Comparison of ENCODE assay signal across 20 cellular contexts in genomic region chr7:157825325-157825724, GRCh38.
DNase-seq lines count a peak whose midpoint lies in the region; ATAC-seq and TF ChIP-seq lines count a peak whose summit lies in the region.
"Had no signal": no experiment of that assay in that cellular context is flagged by ENCODE, and none has a peak within 500 bp of the region (broad histone marks: within the 10 kb centered on the region; RNA-seq: fewer than 3 reads in every experiment).

No MANE protein-coding gene starts in this region.

- H2AK5ac ChIP-seq in trophoblast cell (ENCODE audit: low read length), result no peak overlapping the region

- H3K79me1 ChIP-seq in trophoblast cell (ENCODE audit: low read length), result no peaks in the 10 kb centered on the region

- intact Hi-C loops in activated naive CD4-positive, alpha-beta T cell treated with anti-CD3 and anti-CD28 coated beads for 36 hours (cut with micrococcal nuclease), result loop anchor here (1.0 to 10.0 kb wide), 4 partner anchors 26 to 521 kb away; no protein-coding TSS in a partner anchor
- intact Hi-C loops in HCT116 (cut with micrococcal nuclease), result no loop called here
- intact Hi-C loops in sigmoid colon (cut with DNase I), result no loop called here

- DNase-seq in activated naive CD4-positive, alpha-beta T cell treated with anti-CD3 and anti-CD28 coated beads for 36 hours, result peak; percentile 53
- DNase-seq in activated naive CD4-positive, alpha-beta T cell (lab: John Stamatoyannopoulos, UW), result no peak
- DNase-seq in HCT116 (ENCODE audit: low read depth, low spot score) (no peak), sigmoid colon (no peak), trophoblast cell (no peak)
- DNase-seq in activated T-cell treated with anti-CD3 and anti-CD28 coated beads, Interleukin-2, amount 50 U/mL, for 72 hours, result peak; percentile 11 to 14
- DNase-seq in stimulated activated effector memory CD8-positive, alpha-beta T cell treated with anti-CD3 and anti-CD28 coated beads, Interleukin-12 subunit alpha, Interleukin-12 subunit beta, amount 100 ng/mL, for 72 hours (ENCODE audit: low spot score in 2 of 2), result no peak
- DNase-seq: activated effector memory CD4-positive, alpha-beta T cell treated with Interleukin-2 at 50 U/mL for 16 hours; C1 segment of cervical spinal cord; GOT3; NCI-H1436; NCI-H524 treated with DMSO at 0.1 percent for 48 hours; nucleus accumbens; Peyer's patch; SK-N-SH; upper lobe of left lung had no signal

- CTCF ChIA-PET in activated naive CD4-positive, alpha-beta T cell treated with anti-CD3 and anti-CD28 coated beads for 36 hours (lab: Charles Lee), result interaction anchor here (0.7 kb wide), 1 partner anchor 49 kb away, joined by 3 read pairs; no protein-coding TSS in a partner anchor
- CTCF ChIA-PET in HCT116 (lab: Charles Lee), result no interaction called here

- no peak overlapping the region for H3K23ac ChIP-seq in trophoblast cell (ENCODE audit: low read length)

- POLR2A ChIA-PET in HCT116 (lab: Charles Lee), result no interaction called here

- BruUV-seq in HCT116 (replicated peaks; lab: Mats Ljungman, UMichigan), result no TSS peak

- no peak overlapping the region for H2AFZ ChIP-seq in HCT116 (ENCODE audit: low read depth, low read length, poor library complexity, severe bottlenecking)
- H2AFZ ChIP-seq in trophoblast cell (ENCODE audit: insufficient read depth, low read length, poor library complexity), result no peak overlapping the region

- no peak overlapping the region for H3K4ac ChIP-seq in trophoblast cell (ENCODE audit: low read depth, low read length)

- no peak overlapping the region for H3K14ac ChIP-seq in trophoblast cell (ENCODE audit: low read length)

- H3K9ac ChIP-seq in HCT116 (ENCODE audit: low read length), result no peak overlapping the region
- H3K9ac ChIP-seq in trophoblast cell (ENCODE audit: low read length), result no peak overlapping the region
- H3K9ac ChIP-seq: SK-N-SH had no signal

- no peak for ATAC-seq in HCT116
- peak; percentile 79 to 86 for ATAC-seq in activated T-cell treated with anti-CD3 and anti-CD28 coated beads, Interleukin-2, amount 50 U/mL, for 72 hours (replicated peaks in 1 of 2)
- peak; percentile 52 for ATAC-seq in stimulated activated effector memory CD8-positive, alpha-beta T cell treated with anti-CD3 and anti-CD28 coated beads, Interleukin-12 subunit alpha, Interleukin-12 subunit beta, amount 100 ng/mL, for 72 hours

- H3K4me1 ChIP-seq in HCT116 (ENCODE audit: control insufficient read depth in 1 of 2, insufficient read depth in 2 of 2, low read length in 2 of 2) (peaks cover 0 to 8% of the 10 kb centered on the region in 2 experiments; a peak in 1 of 4 replicates), sigmoid colon (no peaks in the 10 kb centered on the region), trophoblast cell (ENCODE audit: control insufficient read depth in 1 of 2, insufficient read depth in 2 of 2, low read length in 2 of 2) (no peaks in the 10 kb centered on the region)
- H3K4me1 ChIP-seq: Peyer's patch, upper lobe of left lung had no signal

- H3K27me3 ChIP-seq in HCT116 (ENCODE audit: insufficient read depth, low read length) (no peaks in the 10 kb centered on the region), sigmoid colon (no peaks in the 10 kb centered on the region), trophoblast cell (ENCODE audit: insufficient read depth, low read length) (no peaks in the 10 kb centered on the region)
- H3K27me3 ChIP-seq: Peyer's patch, upper lobe of left lung had no signal

- no peak overlapping the region for H4K12ac ChIP-seq in trophoblast cell (ENCODE audit: low read depth, low read length)

- no peaks in the 10 kb centered on the region for H3K9me3 Mint-ChIP-seq in activated naive CD4-positive, alpha-beta T cell treated with anti-CD3 and anti-CD28 coated beads for 36 hours
- H3K9me3 Mint-ChIP-seq in activated T-cell treated with anti-CD3 and anti-CD28 coated beads, Interleukin-2, amount 50 U/mL, for 72 hours, result no peaks in the 10 kb centered on the region
- H3K9me3 Mint-ChIP-seq in stimulated activated effector memory CD8-positive, alpha-beta T cell treated with anti-CD3 and anti-CD28 coated beads, Interleukin-12 subunit alpha, Interleukin-12 subunit beta, amount 100 ng/mL, for 72 hours, result no peaks in the 10 kb centered on the region
- H3K9me3 Mint-ChIP-seq: central memory CD8-positive, alpha-beta T cell; IgD-negative memory B cell; memory B cell had no signal

- H3K4me3 Mint-ChIP-seq in activated naive CD4-positive, alpha-beta T cell treated with anti-CD3 and anti-CD28 coated beads for 36 hours, result no peak overlapping the region
- H3K4me3 Mint-ChIP-seq in activated T-cell treated with anti-CD3 and anti-CD28 coated beads, Interleukin-2, amount 50 U/mL, for 72 hours, result peak overlapping the region in 1 of 2 donors; percentile 33
- no peak overlapping the region for H3K4me3 Mint-ChIP-seq in stimulated activated effector memory CD8-positive, alpha-beta T cell treated with anti-CD3 and anti-CD28 coated beads, Interleukin-12 subunit alpha, Interleukin-12 subunit beta, amount 100 ng/mL, for 72 hours
- H3K4me3 Mint-ChIP-seq: central memory CD8-positive, alpha-beta T cell; IgD-negative memory B cell; memory B cell had no signal

- H3K9me3 ChIP-seq in HCT116 (ENCODE audit: control insufficient read depth in 1 of 2, insufficient read depth in 1 of 2, low read depth in 1 of 2, low read length in 2 of 2) (no peaks in the 10 kb centered on the region), sigmoid colon (no peaks in the 10 kb centered on the region), trophoblast cell (ENCODE audit: insufficient read depth, low read depth, low read length) (peaks cover 29% of the 10 kb centered on the region)
- H3K9me3 ChIP-seq: Peyer's patch, SK-N-SH, upper lobe of left lung had no signal

- TF ChIP-seq POLR2A in HCT116 (IDR thresholded peaks at IDR 0.05; ENCODE audit: borderline replicate concordance, extremely low read depth, insufficient read depth, insufficient read length), result no peak
- TF ChIP-seq POLR2A in sigmoid colon (IDR thresholded peaks at IDR 0.05), result no peak

- H3K9me2 ChIP-seq in HCT116 (ENCODE audit: insufficient read depth), result no peaks in the 10 kb centered on the region
- H3K9me2 ChIP-seq: SK-N-SH had no signal

- H3K4me1 Mint-ChIP-seq in activated naive CD4-positive, alpha-beta T cell treated with anti-CD3 and anti-CD28 coated beads for 36 hours (ENCODE audit: low read depth), result peaks cover 31% of the 10 kb centered on the region
- H3K4me1 Mint-ChIP-seq in activated T-cell treated with anti-CD3 and anti-CD28 coated beads, Interleukin-2, amount 50 U/mL, for 72 hours (ENCODE audit: low read depth), result peaks cover 24% of the 10 kb centered on the region
- no peaks in the 10 kb centered on the region for H3K4me1 Mint-ChIP-seq in stimulated activated effector memory CD8-positive, alpha-beta T cell treated with anti-CD3 and anti-CD28 coated beads, Interleukin-12 subunit alpha, Interleukin-12 subunit beta, amount 100 ng/mL, for 72 hours
- H3K4me1 Mint-ChIP-seq: central memory CD8-positive, alpha-beta T cell; IgD-negative memory B cell; memory B cell had no signal

- H3K27me3 Mint-ChIP-seq in activated naive CD4-positive, alpha-beta T cell treated with anti-CD3 and anti-CD28 coated beads for 36 hours (ENCODE audit: low read depth), result no peaks in the 10 kb centered on the region
- no peaks in the 10 kb centered on the region for H3K27me3 Mint-ChIP-seq in activated T-cell treated with anti-CD3 and anti-CD28 coated beads, Interleukin-2, amount 50 U/mL, for 72 hours (ENCODE audit: low read depth)
- H3K27me3 Mint-ChIP-seq: central memory CD8-positive, alpha-beta T cell; IgD-negative memory B cell; memory B cell had no signal

- H4K91ac ChIP-seq in trophoblast cell (ENCODE audit: low read depth, low read length), result no peak overlapping the region

- no peak for TF ChIP-seq RAD21 in HCT116 (IDR thresholded peaks at IDR 0.05; ENCODE audit: low read depth)

- H3K4me2 ChIP-seq in HCT116 (ENCODE audit: low read length) (no peak overlapping the region), trophoblast cell (ENCODE audit: low read length) (no peak overlapping the region)
- H3K4me2 ChIP-seq: SK-N-SH had no signal

- peak overlapping the region; percentile 6 for H3K27ac Mint-ChIP-seq in activated naive CD4-positive, alpha-beta T cell treated with anti-CD3 and anti-CD28 coated beads for 36 hours
- no peak overlapping the region for H3K27ac Mint-ChIP-seq in activated T-cell treated with anti-CD3 and anti-CD28 coated beads, Interleukin-2, amount 50 U/mL, for 72 hours
- no peak overlapping the region for H3K27ac Mint-ChIP-seq in stimulated activated effector memory CD8-positive, alpha-beta T cell treated with anti-CD3 and anti-CD28 coated beads, Interleukin-12 subunit alpha, Interleukin-12 subunit beta, amount 100 ng/mL, for 72 hours
- H3K27ac Mint-ChIP-seq: IgD-negative memory B cell, memory B cell had no signal

- no peaks in the 10 kb centered on the region for H4K20me1 ChIP-seq in HCT116 (ENCODE audit: insufficient read depth)

- no peaks in the 10 kb centered on the region for H3K79me2 ChIP-seq in HCT116 (ENCODE audit: insufficient read depth, low read length)
- H3K79me2 ChIP-seq in trophoblast cell (ENCODE audit: control insufficient read depth, insufficient read depth, low read length, poor library complexity), result no peaks in the 10 kb centered on the region

- H4K8ac ChIP-seq in trophoblast cell (ENCODE audit: low read depth, low read length), result no peak overlapping the region

- WGBS in sigmoid colon, 2 donors, result 68 to 72% methylated on average over 6 of the region's 6 CpGs
- WGBS in trophoblast cell (ENCODE audit: extremely low coverage, insufficient coverage, insufficient read length), result no CpG with 5 or more reads among the region's 6 CpGs

- no peak for TF ChIP-seq EP300 in sigmoid colon (IDR thresholded peaks at IDR 0.05)

- H2BK5ac ChIP-seq in trophoblast cell (ENCODE audit: low read depth, low read length, poor library complexity), result no peak overlapping the region

- no peak overlapping the region for H2BK12ac ChIP-seq in trophoblast cell (ENCODE audit: low read length)

- TF ChIP-seq CTCF in HCT116 (IDR thresholded peaks at IDR 0.05 in 2 of 3, conservative IDR thresholded peaks at IDR 0.05 in 1 of 3; ENCODE audit: borderline replicate concordance in 1 of 3, insufficient read depth in 1 of 3, low read depth in 2 of 3, low read length in 2 of 3) (no peak), sigmoid colon (IDR thresholded peaks at IDR 0.05) (no peak)

- no peak overlapping the region for H3K18ac ChIP-seq in trophoblast cell (ENCODE audit: low read length)

- no peak overlapping the region for H2BK120ac ChIP-seq in trophoblast cell (ENCODE audit: insufficient read depth, low read length, poor library complexity)

- RAD21 ChIA-PET in HCT116 (lab: Charles Lee; ENCODE audit: low non-redundant PET in 1 of 2, low total read pairs in 2 of 2, uncharacterized antibody in 2 of 2, unreplicated experiment in 2 of 2), result no interaction called here

- H3K36me3 Mint-ChIP-seq in activated naive CD4-positive, alpha-beta T cell treated with anti-CD3 and anti-CD28 coated beads for 36 hours (ENCODE audit: low read depth), result no peaks in the 10 kb centered on the region
- H3K36me3 Mint-ChIP-seq in activated T-cell treated with anti-CD3 and anti-CD28 coated beads, Interleukin-2, amount 50 U/mL, for 72 hours (ENCODE audit: insufficient read depth in 2 of 2), result no peaks in the 10 kb centered on the region
- no peaks in the 10 kb centered on the region for H3K36me3 Mint-ChIP-seq in stimulated activated effector memory CD8-positive, alpha-beta T cell treated with anti-CD3 and anti-CD28 coated beads, Interleukin-12 subunit alpha, Interleukin-12 subunit beta, amount 100 ng/mL, for 72 hours
- H3K36me3 Mint-ChIP-seq: IgD-negative memory B cell, memory B cell had no signal

- H3K27ac ChIP-seq in HCT116 (ENCODE audit: low read depth, low read length) (no peak overlapping the region), sigmoid colon (no peak overlapping the region), trophoblast cell (ENCODE audit: low read depth, low read length) (no peak overlapping the region)
- H3K27ac ChIP-seq: Peyer's patch, skin epidermis, upper lobe of left lung had no signal

- H3K4me3 ChIP-seq in HCT116 (replicated peaks in 1 of 2; ENCODE audit: low read depth in 1 of 2, low read length in 2 of 2), result no peak overlapping the region
- no peak overlapping the region for H3K4me3 ChIP-seq in sigmoid colon
- no peak overlapping the region for H3K4me3 ChIP-seq in trophoblast cell (ENCODE audit: low read depth, low read length)
- H3K4me3 ChIP-seq: Peyer's patch, skin epidermis, upper lobe of left lung had no signal

- H3K36me3 ChIP-seq in HCT116 (ENCODE audit: control insufficient read depth in 1 of 2, insufficient read depth in 2 of 2, low read length in 2 of 2) (no peaks in the 10 kb centered on the region), sigmoid colon (no peaks in the 10 kb centered on the region), trophoblast cell (ENCODE audit: control insufficient read depth in 1 of 2, insufficient read depth in 2 of 2, low read length in 2 of 2) (no peaks in the 10 kb centered on the region)
- H3K36me3 ChIP-seq: Peyer's patch, upper lobe of left lung had no signal

Comparison
In these comparisons a context has a peak if more than half of its experiments do, and no peak if none do; other contexts are left out.
1. DNase-seq: peak in activated naive CD4-positive, alpha-beta T cell treated with anti-CD3 and anti-CD28 coated beads for 36 hours (single experiment) and activated T-cell treated with anti-CD3 and anti-CD28 coated beads, Interleukin-2, amount 50 U/mL, for 72 hours (2 of 2); none in activated naive CD4-positive, alpha-beta T cell (0 of 4), HCT116 (single experiment), stimulated activated effector memory CD8-positive, alpha-beta T cell treated with anti-CD3 and anti-CD28 coated beads, Interleukin-12 subunit alpha, Interleukin-12 subunit beta, amount 100 ng/mL, for 72 hours (0 of 2), sigmoid colon (single experiment) and trophoblast cell (0 of 2).